19 cellular contexts compared by ENCODE assay signal in genomic region chr4:119659576-119659975, GRCh38. TPM values are rescaled to one million over a fixed set of nuclear protein-coding genes. Genes with fewer than 3 reads are reported as not detected.
DNase-seq lines count a peak whose midpoint lies in the region; ATAC-seq and TF ChIP-seq lines count a peak whose summit lies in the region.
"Had no signal": no experiment of that assay in that cellular context is flagged by ENCODE, and none has a peak within 500 bp of the region (broad histone marks: within the 10 kb centered on the region; RNA-seq: fewer than 3 reads in every experiment).

No MANE protein-coding gene starts in this region.

- no peak for TF ChIP-seq CTCF in fibroblast of villous mesenchyme (IDR thresholded peaks at IDR 0.05; ENCODE audit: insufficient read depth, low read depth, low read length)

- H3K4me3 ChIP-seq in fibroblast of villous mesenchyme (ENCODE audit: low read depth, low read length), result no peak overlapping the region
- H3K4me3 ChIP-seq: K562 had no signal

- no peak for ATAC-seq in HG03520 (IDR thresholded peaks at IDR 0.05; ENCODE audit: unreplicated experiment)
- ATAC-seq: activated T-cell treated with anti-CD3 and anti-CD28 coated beads, Interleukin-2, amount 50 U/mL, for 72 hours; K562; right cardiac atrium had no signal

- DNase-seq in AG08395 (ENCODE audit: low spot score) (peak; percentile 11), EL (peak; percentile 52), NCI-H748 (lab: John Stamatoyannopoulos, UW; ENCODE audit: unreplicated experiment) (peak; percentile 81), fibroblast of villous mesenchyme (ENCODE audit: low read depth) (peak; percentile 97), DMS79 (lab: John Stamatoyannopoulos, UW) (no peak), SW 1271 (lab: John Stamatoyannopoulos, UW) (no peak), SKM-1 treated with dmso at 0.1 percent for 144 hours (lab: John Stamatoyannopoulos, UW; ENCODE audit: unreplicated experiment) (no peak)
- DNase-seq: activated CD4-positive, alpha-beta T cell treated with anti-CD3 and anti-CD28 coated beads for 1 hour; activated T-cell treated with anti-CD3 and anti-CD28 coated beads, Interleukin-2, amount 50 U/mL, for 72 hours; C1 segment of cervical spinal cord; dermis blood vessel endothelial cell; immature natural killer cell; NCI-H1694 treated with DMSO at 0.1 percent for 48 hours; right cardiac atrium; stimulated activated CD4-positive, alpha-beta T cell treated with anti-CD3 and anti-CD28 coated beads, Interleukin-4, amount 100 ng/mL, for 4 hours; stimulated activated naive CD4-positive, alpha-beta T cell treated with Interleukin-2 at 50 U/mL for 16 hours; T-helper 1 cell had no signal

RNA-seq across cellular contexts. Expression of gene PDE5A, which starts 31.0 kb away (rescaled TPM):
- 109 and 162 TPM in 2 replicates for total RNA-seq in fibroblast of villous mesenchyme

Comparison
In these comparisons a context has a peak if more than half of its experiments do, and no peak if none do; other contexts are left out.
1. DNase-seq: peak in AG08395 (single experiment), EL (single experiment), NCI-H748 (single experiment) and fibroblast of villous mesenchyme (single experiment); none in DMS79 (single experiment), SW 1271 (0 of 2) and SKM-1 treated with dmso at 0.1 percent for 144 hours (single experiment).